In genomic region chr5:64769856-64770255, GRCh38 we compare ENCODE assay signal across 9 cellular contexts. TPM values are rescaled to one million over a fixed set of nuclear protein-coding genes. Genes with fewer than 3 reads are reported as not detected.
DNase-seq lines count a peak whose midpoint lies in the region; ATAC-seq and TF ChIP-seq lines count a peak whose summit lies in the region.
"Had no signal": no experiment of that assay in that cellular context is flagged by ENCODE, and none has a peak within 500 bp of the region (broad histone marks: within the 10 kb centered on the region; RNA-seq: fewer than 3 reads in every experiment).

No MANE protein-coding gene starts in this region.

- peak overlapping the region; percentile 86 for H3K4me3 ChIP-seq in DOHH2 (ENCODE audit: low read length)
- H3K4me3 ChIP-seq in PC-9: peak overlapping the region; percentile 86
- peak overlapping the region; percentile 72 for H3K4me3 ChIP-seq in epithelial cell of esophagus (ENCODE audit: low read length)
- peak overlapping the region; percentile 80 for H3K4me3 ChIP-seq in parathyroid adenoma (ENCODE audit: low read depth, low read length)

- peaks cover 77% of the 10 kb centered on the region for H3K79me2 ChIP-seq in DOHH2 (ENCODE audit: control insufficient read depth, low read length)
- H3K79me2 ChIP-seq in PC-9 (ENCODE audit: low read depth): peaks cover 59% of the 10 kb centered on the region
- peaks cover 51% of the 10 kb centered on the region for H3K79me2 ChIP-seq in parathyroid adenoma

- DNase-seq in PC-9: no peak
- DNase-seq in epithelial cell of esophagus (ENCODE audit: low read depth): no peak
- no peak for DNase-seq in kidney tubule cell (ENCODE audit: low spot score)
- no peak for DNase-seq in mesenteric fat pad (ENCODE audit: low spot score)
- DNase-seq: activated CD4-positive, alpha-beta T cell treated with anti-CD3 and anti-CD28 coated beads for 1 hour had no signal

- H4K20me1 ChIP-seq in DOHH2 (ENCODE audit: control insufficient read depth, insufficient read depth, low read depth, low read length) (peaks cover 3% of the 10 kb centered on the region; the same call in 1 of the 2 replicates), PC-9 (ENCODE audit: insufficient read depth) (no peaks in the 10 kb centered on the region)

- H2AFZ ChIP-seq in PC-9: peak overlapping the region; percentile 93
- no peak overlapping the region for H2AFZ ChIP-seq in parathyroid adenoma

- H3K27me3 ChIP-seq in DOHH2 (ENCODE audit: control insufficient read depth, low read length) (no peaks in the 10 kb centered on the region), PC-9 (ENCODE audit: insufficient read depth, low read depth) (no peaks in the 10 kb centered on the region), parathyroid adenoma (ENCODE audit: control insufficient read depth, insufficient read depth, low read length) (no peaks in the 10 kb centered on the region)

- H3K4me2 ChIP-seq in DOHH2 (ENCODE audit: low read length) (peak overlapping the region; percentile 99), PC-9 (peak overlapping the region; percentile 96), parathyroid adenoma (ENCODE audit: low read length) (peak overlapping the region; percentile 81)

- POLR2A ChIA-PET in PC-9 (lab: Charles Lee; ENCODE audit: unreplicated experiment): no interaction called here

- H3K9me2 ChIP-seq in DOHH2 (replicated peaks; ENCODE audit: control insufficient read depth, low read length) (no peaks in the 10 kb centered on the region), PC-9 (ENCODE audit: insufficient read depth) (no peaks in the 10 kb centered on the region)

- intact Hi-C loops in PC-9 (cut with micrococcal nuclease; ENCODE audit: unreplicated experiment): no loop called here

- TF ChIP-seq CTCF in DOHH2 (IDR thresholded peaks at IDR 0.05; ENCODE audit: low read depth, low read length, poor library complexity, severe bottlenecking) (no peak), PC-9 (conservative IDR thresholded peaks at IDR 0.05) (no peak), epithelial cell of esophagus (IDR thresholded peaks at IDR 0.05; ENCODE audit: insufficient read depth, low read depth, low read length, missing control alignments) (no peak), parathyroid adenoma (IDR thresholded peaks at IDR 0.05) (no peak)

- H3K36me3 ChIP-seq in DOHH2 (ENCODE audit: control insufficient read depth, low read length) (peaks cover 23% of the 10 kb centered on the region), PC-9 (ENCODE audit: low read depth) (0 out of 2 replicates have a peak, but pooled peaks cover 1% of the 10 kb centered on the region), parathyroid adenoma (ENCODE audit: control insufficient read depth, insufficient read depth, low read length) (no peaks in the 10 kb centered on the region)

- CTCF ChIA-PET in PC-9 (lab: Charles Lee): no interaction called here

- no TSS peak for BruUV-seq in PC-9 (replicated peaks; lab: Mats Ljungman, UMichigan)

- H3F3A ChIP-seq in DOHH2 (ENCODE audit: control insufficient read depth, insufficient read depth) (no peaks in the 10 kb centered on the region), PC-9 (ENCODE audit: insufficient read depth, low read depth) (peaks cover 22% of the 10 kb centered on the region)

- H3K9me3 ChIP-seq in DOHH2 (ENCODE audit: control insufficient read depth, insufficient read depth, low read length): no peaks in the 10 kb centered on the region
- no peaks in the 10 kb centered on the region for H3K9me3 ChIP-seq in PC-9 (ENCODE audit: insufficient read depth, low read depth)
- H3K9me3 ChIP-seq in parathyroid adenoma (ENCODE audit: control insufficient read depth, low read length): no peaks in the 10 kb centered on the region

- ATAC-seq in GM18502 (IDR thresholded peaks at IDR 0.05; ENCODE audit: poor library complexity, unreplicated experiment) (no peak), HG02642 (IDR thresholded peaks at IDR 0.05; ENCODE audit: poor library complexity, unreplicated experiment) (no peak)

- no peak overlapping the region for H3K9ac ChIP-seq in parathyroid adenoma

- H3K27ac ChIP-seq in DOHH2 (ENCODE audit: low read depth, low read length) (no peak overlapping the region), PC-9 (no peak overlapping the region), parathyroid adenoma (no peak overlapping the region)

- peaks cover 34% of the 10 kb centered on the region for H3K4me1 ChIP-seq in DOHH2 (ENCODE audit: control insufficient read depth, low read length)
- H3K4me1 ChIP-seq in PC-9 (replicated peaks; ENCODE audit: insufficient read depth): peaks cover 38% of the 10 kb centered on the region
- peaks cover 14% of the 10 kb centered on the region for H3K4me1 ChIP-seq in parathyroid adenoma

RNA-seq across cellular contexts. Expression of gene CWC27, which starts 1.1 kb away (rescaled TPM):
- total RNA-seq in PC-9 (2021) (17.1 and 24.1 TPM in 2 replicates), mesenteric fat pad (20.4 TPM)

RNA-seq across cellular contexts. Expression of gene SREK1IP1, which starts 1.4 kb away (rescaled TPM):
- total RNA-seq in PC-9 (2021): 10.9 and 12.8 TPM in 2 replicates
- total RNA-seq in mesenteric fat pad: 22.2 TPM
